ENCODE assay signal across 20 cellular contexts in genomic region chr2:216220976-216221375, GRCh38.
A peak's percentile ranks its signal among the peaks of the same experiment; 100 is the strongest.
DNase-seq lines count a peak whose midpoint lies in the region; ATAC-seq, FAIRE-seq and TF ChIP-seq lines count a peak whose summit lies in the region.
"Had no signal": no experiment of that assay in that cellular context is flagged by ENCODE, and none has a peak within 500 bp of the region (broad histone marks: within the 10 kb centered on the region; RNA-seq: fewer than 3 reads in every experiment).

No MANE protein-coding gene starts in this region.

- CTCF ChIA-PET in activated CD4-positive, alpha-beta memory T cell treated with anti-CD3 and anti-CD28 coated beads, Interleukin-2, amount 10 ng/mL, durations not matched to agents 7 days and 5 days (lab: Charles Lee) = interaction anchor here (2.8 kb wide), 1 partner anchor 183 kb away, joined by 15 read pairs; no protein-coding TSS in a partner anchor
- CTCF ChIA-PET in activated CD4-positive, alpha-beta memory T cell treated with anti-CD3 and anti-CD28 coated beads for 36 hours (lab: Charles Lee) = interaction anchor here (1.6 to 3.8 kb wide), 3 partner anchors 8 to 445 kb away, joined by 7 to 33 read pairs (median 11); no protein-coding TSS in a partner anchor

- no peaks in the 10 kb centered on the region for H3K27me3 ChIP-seq in BLaER1 treated with 17β-estradiol and CSF1 and Interleukin-3, amounts not matched to agents 10 nM and 100 nM
- H3K27me3 ChIP-seq in MM.1S (replicated peaks; ENCODE audit: insufficient read depth, low read length) (no peaks in the 10 kb centered on the region), astrocyte (ENCODE audit: insufficient read depth, low read length) (no peaks in the 10 kb centered on the region), esophagus squamous epithelium (no peaks in the 10 kb centered on the region)
- H3K27me3 ChIP-seq: SJSA1 had no signal

- POLR2A ChIA-PET in activated CD4-positive, alpha-beta memory T cell treated with anti-CD3 and anti-CD28 coated beads, Interleukin-2, amount 10 ng/mL, durations not matched to agents 7 days and 5 days (lab: Charles Lee) = interaction anchor here (0.8 to 1.2 kb wide), 2 partner anchors 81 to 103 kb away, joined by 3 read pairs; no protein-coding TSS in a partner anchor
- POLR2A ChIA-PET in activated CD4-positive, alpha-beta memory T cell treated with anti-CD3 and anti-CD28 coated beads for 36 hours (lab: Charles Lee) = no interaction called here

- peaks cover 0 to 7% (median 0%) of the 10 kb centered on the region in 11 experiments; a peak in 1 of 22 replicates for H4K20me1 ChIP-seq in BLaER1 treated with 17β-estradiol and CSF1 and Interleukin-3, amounts not matched to agents 10 nM and 100 nM
- H4K20me1 ChIP-seq in MM.1S (ENCODE audit: insufficient read depth, low read length) (no peaks in the 10 kb centered on the region), astrocyte (ENCODE audit: insufficient read depth, low read length) (no peaks in the 10 kb centered on the region)

- ATAC-seq in GM19324 (IDR thresholded peaks at IDR 0.05; ENCODE audit: low FRiP score, unreplicated experiment) = no peak
- ATAC-seq: CD8-positive, alpha-beta T cell; GM23338 had no signal

- H3K4me2 ChIP-seq in BLaER1 treated with 17β-estradiol and CSF1 and Interleukin-3, amounts not matched to agents 10 nM and 100 nM = peak overlapping the region; percentile 39 to 84 (median 71); a peak in 18 of 22 replicates
- H3K4me2 ChIP-seq in MM.1S (ENCODE audit: low read depth, low read length) (no peak overlapping the region), astrocyte (ENCODE audit: low read length) (no peak overlapping the region)
- H3K4me2 ChIP-seq: A549, GM23338 had no signal

- no peak overlapping the region for H3K4me3 ChIP-seq in BLaER1 treated with 17β-estradiol and CSF1 and Interleukin-3, amounts not matched to agents 10 nM and 100 nM
- H3K4me3 ChIP-seq in MM.1S (ENCODE audit: low read length) = no peak overlapping the region
- H3K4me3 ChIP-seq in astrocyte (ENCODE audit: insufficient read depth, low read depth, low read length) = no peak overlapping the region
- no peak overlapping the region for H3K4me3 ChIP-seq in esophagus squamous epithelium
- H3K4me3 ChIP-seq: A549, GM23338, K562, SJSA1 had no signal

- H3K27ac ChIP-seq in BLaER1 treated with 17β-estradiol and CSF1 and Interleukin-3, amounts not matched to agents 10 nM and 100 nM = no peak overlapping the region
- H3K27ac ChIP-seq in MM.1S (ENCODE audit: low read length) = peak overlapping the region; percentile 97; the same call in 1 of the 2 replicates
- H3K27ac ChIP-seq in astrocyte (ENCODE audit: low read depth, low read length) = no peak overlapping the region
- H3K27ac ChIP-seq in esophagus squamous epithelium = no peak overlapping the region
- H3K27ac ChIP-seq: A549, SJSA1 had no signal

- no peak for DNase-seq in activated CD4-positive, alpha-beta memory T cell treated with anti-CD3 and anti-CD28 coated beads, Interleukin-2, amount 10 ng/mL, durations not matched to agents 7 days and 5 days
- DNase-seq in activated CD4-positive, alpha-beta memory T cell treated with anti-CD3 and anti-CD28 coated beads for 36 hours = no peak
- no peak for DNase-seq in MM.1S
- no peak for DNase-seq in astrocyte (ENCODE audit: low read depth)
- no peak for DNase-seq in dedifferentiated amniotic fluid mesenchymal stem cell (ENCODE audit: extremely low spot score)
- DNase-seq in esophagus squamous epithelium (lab: John Stamatoyannopoulos, UW) = no peak
- DNase-seq: Calu3; CD8-positive, alpha-beta T cell; GF-D8; MV-4-11; NCI-H1417; NCI-H187; NCI-H345; NCI-H526 had no signal

- WGBS in esophagus squamous epithelium, 2 donors = 81 to 84% methylated on average over 4 of the region's 4 CpGs

- H2AFZ ChIP-seq in MM.1S (ENCODE audit: low read length) = no peak overlapping the region
- no peak overlapping the region for H2AFZ ChIP-seq in astrocyte (ENCODE audit: low read depth, low read length)
- H2AFZ ChIP-seq: GM23338 had no signal

- H3K9me2 ChIP-seq in MM.1S (replicated peaks; ENCODE audit: insufficient read depth, low read length) = no peaks in the 10 kb centered on the region

- H3K4me3 Mint-ChIP-seq in activated CD4-positive, alpha-beta memory T cell treated with anti-CD3 and anti-CD28 coated beads, Interleukin-2, amount 10 ng/mL, durations not matched to agents 7 days and 5 days = no peak overlapping the region
- H3K4me3 Mint-ChIP-seq in activated CD4-positive, alpha-beta memory T cell treated with anti-CD3 and anti-CD28 coated beads for 36 hours = no peak overlapping the region
- peak overlapping the region; percentile 11 for H3K4me3 Mint-ChIP-seq in astrocyte (ENCODE audit: unreplicated experiment)
- H3K4me3 Mint-ChIP-seq: CD8-positive, alpha-beta T cell; GM23338 had no signal

- H3F3A ChIP-seq in MM.1S (ENCODE audit: insufficient read depth, low read length) = peaks cover 73% of the 10 kb centered on the region

- H3K9me3 ChIP-seq in BLaER1 treated with 17β-estradiol and CSF1 and Interleukin-3, amounts not matched to agents 10 nM and 100 nM (replicated peaks in 1 of 11) = no peaks in the 10 kb centered on the region
- no peaks in the 10 kb centered on the region for H3K9me3 ChIP-seq in MM.1S (replicated peaks; ENCODE audit: insufficient read depth, low read length)
- no peaks in the 10 kb centered on the region for H3K9me3 ChIP-seq in astrocyte (ENCODE audit: insufficient read depth, low read depth, low read length)
- H3K9me3 ChIP-seq in esophagus squamous epithelium = no peaks in the 10 kb centered on the region
- H3K9me3 ChIP-seq: A549, SJSA1 had no signal

- peaks cover 0 to 21% (median 4%) of the 10 kb centered on the region in 11 experiments; a peak in 9 of 22 replicates for H3K36me3 ChIP-seq in BLaER1 treated with 17β-estradiol and CSF1 and Interleukin-3, amounts not matched to agents 10 nM and 100 nM
- H3K36me3 ChIP-seq in MM.1S (replicated peaks; ENCODE audit: insufficient read depth, low read length) = no peaks in the 10 kb centered on the region
- H3K36me3 ChIP-seq in astrocyte (ENCODE audit: insufficient read depth, low read length) = no peaks in the 10 kb centered on the region
- H3K36me3 ChIP-seq in esophagus squamous epithelium = no peaks in the 10 kb centered on the region

- intact Hi-C loops in activated CD4-positive, alpha-beta memory T cell treated with anti-CD3 and anti-CD28 coated beads for 36 hours (cut with micrococcal nuclease) = loop anchor here (5.0 kb wide), 3 partner anchors 61 to 446 kb away; no protein-coding TSS in a partner anchor
- intact Hi-C loops in esophagus squamous epithelium (cut with DNase I) = no loop called here

- peaks cover 75 to 84% (median 78%) of the 10 kb centered on the region in 10 experiments for H3K4me1 ChIP-seq in BLaER1 treated with 17β-estradiol and CSF1 and Interleukin-3, amounts not matched to agents 10 nM and 100 nM
- peaks cover 74% of the 10 kb centered on the region for H3K4me1 ChIP-seq in MM.1S (ENCODE audit: low read length)
- H3K4me1 ChIP-seq in astrocyte (ENCODE audit: insufficient read depth, low read length) = peaks cover 43% of the 10 kb centered on the region
- H3K4me1 ChIP-seq in esophagus squamous epithelium = peaks cover 0 to 10% (median 0%) of the 10 kb centered on the region in 3 donors

- peaks cover 34% of the 10 kb centered on the region for H3K36me3 Mint-ChIP-seq in activated CD4-positive, alpha-beta memory T cell treated with anti-CD3 and anti-CD28 coated beads, Interleukin-2, amount 10 ng/mL, durations not matched to agents 7 days and 5 days (ENCODE audit: low read depth)
- H3K36me3 Mint-ChIP-seq in activated CD4-positive, alpha-beta memory T cell treated with anti-CD3 and anti-CD28 coated beads for 36 hours = no peaks in the 10 kb centered on the region
- H3K36me3 Mint-ChIP-seq in astrocyte (ENCODE audit: low read depth, unreplicated experiment) = peaks cover 11% of the 10 kb centered on the region

- no peak overlapping the region for H3K9ac ChIP-seq in BLaER1 treated with 17β-estradiol and CSF1 and Interleukin-3, amounts not matched to agents 10 nM and 100 nM
- peak overlapping the region; percentile 45; the same call in 1 of the 2 replicates for H3K9ac ChIP-seq in MM.1S (ENCODE audit: low read length)
- no peak overlapping the region for H3K9ac ChIP-seq in astrocyte (ENCODE audit: low read length)

- no peaks in the 10 kb centered on the region for H3K9me3 Mint-ChIP-seq in activated CD4-positive, alpha-beta memory T cell treated with anti-CD3 and anti-CD28 coated beads, Interleukin-2, amount 10 ng/mL, durations not matched to agents 7 days and 5 days
- H3K9me3 Mint-ChIP-seq in activated CD4-positive, alpha-beta memory T cell treated with anti-CD3 and anti-CD28 coated beads for 36 hours = no peaks in the 10 kb centered on the region
- no peaks in the 10 kb centered on the region for H3K9me3 Mint-ChIP-seq in astrocyte (ENCODE audit: unreplicated experiment)
- H3K9me3 Mint-ChIP-seq: CD8-positive, alpha-beta T cell; GM23338 had no signal

- H3K27ac Mint-ChIP-seq in activated CD4-positive, alpha-beta memory T cell treated with anti-CD3 and anti-CD28 coated beads, Interleukin-2, amount 10 ng/mL, durations not matched to agents 7 days and 5 days = peak overlapping the region; percentile 7
- no peak overlapping the region for H3K27ac Mint-ChIP-seq in activated CD4-positive, alpha-beta memory T cell treated with anti-CD3 and anti-CD28 coated beads for 36 hours
- H3K27ac Mint-ChIP-seq in astrocyte (ENCODE audit: unreplicated experiment) = no peak overlapping the region
- H3K27ac Mint-ChIP-seq: CD8-positive, alpha-beta T cell; GM23338 had no signal

- no peak for TF ChIP-seq POLR2A in esophagus squamous epithelium (IDR thresholded peaks at IDR 0.05)

- H3K4me1 Mint-ChIP-seq in activated CD4-positive, alpha-beta memory T cell treated with anti-CD3 and anti-CD28 coated beads, Interleukin-2, amount 10 ng/mL, durations not matched to agents 7 days and 5 days = peaks cover 70% of the 10 kb centered on the region
- peaks cover 47% of the 10 kb centered on the region for H3K4me1 Mint-ChIP-seq in activated CD4-positive, alpha-beta memory T cell treated with anti-CD3 and anti-CD28 coated beads for 36 hours (ENCODE audit: low read depth)
- peaks cover 41% of the 10 kb centered on the region for H3K4me1 Mint-ChIP-seq in astrocyte (ENCODE audit: low read depth, unreplicated experiment)
- H3K4me1 Mint-ChIP-seq: GM23338 had no signal

- no peak for FAIRE-seq in astrocyte (lab: Jason Lieb, UNC)
- FAIRE-seq: A549, K562 had no signal

- TF ChIP-seq CTCF in MM.1S (IDR thresholded peaks at IDR 0.05; ENCODE audit: low read length) (no peak), astrocyte (IDR thresholded peaks at IDR 0.05; ENCODE audit: insufficient read depth, low read depth, low read length) (no peak), esophagus squamous epithelium (IDR thresholded peaks at IDR 0.05) (no peak)

- H3K27me3 Mint-ChIP-seq in activated CD4-positive, alpha-beta memory T cell treated with anti-CD3 and anti-CD28 coated beads, Interleukin-2, amount 10 ng/mL, durations not matched to agents 7 days and 5 days = no peaks in the 10 kb centered on the region
- no peaks in the 10 kb centered on the region for H3K27me3 Mint-ChIP-seq in activated CD4-positive, alpha-beta memory T cell treated with anti-CD3 and anti-CD28 coated beads for 36 hours
- no peaks in the 10 kb centered on the region for H3K27me3 Mint-ChIP-seq in astrocyte (ENCODE audit: low read depth, unreplicated experiment)

- peaks cover 21% of the 10 kb centered on the region for H3K79me2 ChIP-seq in MM.1S (ENCODE audit: low read length)
- H3K79me2 ChIP-seq in astrocyte (ENCODE audit: insufficient read depth, low read length) = no peaks in the 10 kb centered on the region

Comparison
In these comparisons a context has a peak if more than half of its experiments do, and no peak if none do; other contexts are left out.
1. H3K4me2 ChIP-seq: peak in BLaER1 treated with 17β-estradiol and CSF1 and Interleukin-3, amounts not matched to agents 10 nM and 100 nM (11 of 11); none in MM.1S (single experiment) and astrocyte (single experiment).